Comparison of ENCODE assay signal across 21 cellular contexts in the genomic region with DNA sequence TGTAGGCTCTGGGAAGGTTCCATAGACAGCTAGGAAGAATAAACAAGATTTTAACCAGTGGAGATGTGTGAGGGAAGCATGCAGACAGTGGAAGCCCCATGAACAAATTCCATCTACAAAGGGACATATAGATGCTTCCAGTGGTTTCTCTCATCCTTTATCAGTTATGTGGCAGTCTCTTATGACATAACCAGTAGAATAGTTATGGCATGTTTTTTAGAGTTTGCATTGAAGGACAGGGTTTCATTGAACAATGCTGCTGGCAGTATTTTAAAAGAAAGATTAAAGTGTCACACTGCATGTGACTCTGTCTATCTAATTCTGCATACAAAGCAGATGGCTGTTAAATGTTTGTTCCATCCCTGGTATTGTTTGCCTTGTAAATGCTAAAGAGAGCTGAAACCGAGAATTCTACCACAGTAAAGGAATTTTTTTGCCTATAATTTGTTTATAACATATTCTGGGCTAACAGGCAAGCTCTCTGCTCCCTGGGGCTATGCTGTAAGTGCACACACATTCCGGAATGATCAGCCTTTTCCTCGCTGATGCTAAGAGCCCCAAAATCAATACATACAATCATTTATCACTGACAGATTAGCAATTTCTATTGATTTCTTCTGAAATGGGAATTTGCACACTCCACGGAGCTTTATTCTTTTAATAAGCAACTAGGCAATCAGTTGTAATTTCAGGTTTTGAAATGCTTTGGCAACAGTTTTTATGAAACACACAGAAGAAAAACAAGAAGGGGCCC.
DNase-seq lines count a peak whose midpoint lies in the region; ATAC-seq and TF ChIP-seq lines count a peak whose summit lies in the region.
"Had no signal": no experiment of that assay in that cellular context is flagged by ENCODE, and none has a peak within 500 bp of the region (broad histone marks: within the 10 kb centered on the region; RNA-seq: fewer than 3 reads in every experiment).

No MANE protein-coding gene starts in this region.

- 0 out of 2 replicates have a peak overlapping the region, but pooled peaks have one; percentile 72 for H3K4me2 ChIP-seq in GM23338

- H3K4me3 Mint-ChIP-seq in GM23338 (no peak overlapping the region), activated B cell treated with CpG ODN at 0.5 μM for 24 hours (no peak overlapping the region)
- no peak overlapping the region for H3K4me3 Mint-ChIP-seq in stimulated activated memory B cell treated with anti-CD40 and anti-IgM and Interleukin-4, amounts not matched to agents 10 μg/mL and 1 μg/mL and 100 μg/mL, for 72 hours
- H3K4me3 Mint-ChIP-seq: activated T-cell treated with anti-CD3 and anti-CD28 coated beads, Interleukin-2, amount 50 U/mL, for 4 hours; endodermal cell; T-helper 1 cell treated with Interleukin-12 subunit alpha and Interleukin-12 subunit beta and Interleukin-4 antibody, amounts not matched to agents 30 μg/mL and 1 μg/mL, for 36 hours had no signal

- H3K36me3 ChIP-seq in GM23338 (ENCODE audit: insufficient read depth), result no peaks in the 10 kb centered on the region
- H3K36me3 ChIP-seq: lower lobe of right lung, MG63, thyroid gland had no signal

- no peaks in the 10 kb centered on the region for H3K9me2 ChIP-seq in GM23338 (ENCODE audit: insufficient read depth)

- ATAC-seq in GM23338 (no peak), activated B cell treated with CpG ODN at 0.5 μM for 24 hours (ENCODE audit: low read depth) (no peak)
- ATAC-seq in stimulated activated memory B cell treated with anti-CD40 and anti-IgM and Interleukin-4, amounts not matched to agents 10 μg/mL and 1 μg/mL and 100 μg/mL, for 72 hours, result no peak
- ATAC-seq: activated T-cell treated with anti-CD3 and anti-CD28 coated beads, Interleukin-2, amount 50 U/mL, for 4 hours; lower lobe of right lung; stimulated activated naive CD8-positive, alpha-beta T cell treated with anti-CD3 and anti-CD28 coated beads, Interleukin-15, Interleukin-2, amounts not matched to agents 100 U/mL and 50 U/mL, for 24 hours had no signal

- H3K36me3 Mint-ChIP-seq in GM23338 (ENCODE audit: low read depth) (peaks cover 3% of the 10 kb centered on the region; the same call in 1 of the 3 replicates), activated B cell treated with CpG ODN at 0.5 μM for 24 hours (ENCODE audit: low read depth) (no peaks in the 10 kb centered on the region)
- no peaks in the 10 kb centered on the region for H3K36me3 Mint-ChIP-seq in stimulated activated memory B cell treated with anti-CD40 and anti-IgM and Interleukin-4, amounts not matched to agents 10 μg/mL and 1 μg/mL and 100 μg/mL, for 72 hours

- no peak overlapping the region for H2AFZ ChIP-seq in GM23338
- H2AFZ ChIP-seq: GM23248 had no signal

- no peaks in the 10 kb centered on the region for H3K27me3 ChIP-seq in GM23338 (ENCODE audit: insufficient read depth)
- H3K27me3 ChIP-seq: thyroid gland had no signal

- 0 out of 2 replicates have a peak, but pooled peaks cover 4% of the 10 kb centered on the region for H3F3A ChIP-seq in GM23338 (replicated peaks; ENCODE audit: low read depth)

- H3K27ac ChIP-seq in GM23338 (ENCODE audit: low read depth), result no peak overlapping the region
- H3K27ac ChIP-seq: coronary artery, GM23248, lower lobe of right lung, thyroid gland had no signal

- DNase-seq in GM23338 (ENCODE audit: low spot score) (no peak), activated B cell treated with CpG ODN at 0.5 μM for 24 hours (no peak), medulla oblongata (ENCODE audit: extremely low spot score) (peak; percentile 21), NCI-H69 (lab: John Stamatoyannopoulos, UW) (no peak), DMS 273 treated with DMSO at 0.1 percent for 48 hours (lab: John Stamatoyannopoulos, UW) (no peak), inferior parietal cortex (ENCODE audit: extremely low spot score) (no peak)
- DNase-seq in activated CD4-positive, alpha-beta T cell treated with anti-CD3 and anti-CD28 coated beads for 48 hours, result no peak
- DNase-seq: activated T-cell treated with anti-CD3 and anti-CD28 coated beads, Interleukin-2, amount 50 U/mL, for 4 hours; endodermal cell; GM23248; kidney; lower lobe of right lung; MG63; NCI-H1436 treated with DMSO at 0.1 percent for 48 hours; NCI-H510A; nucleus accumbens; stimulated activated naive CD8-positive, alpha-beta T cell treated with anti-CD3 and anti-CD28 coated beads, Interleukin-15, Interleukin-2, amounts not matched to agents 100 U/mL and 50 U/mL, for 24 hours; thyroid gland had no signal

- H3K79me2 ChIP-seq in GM23338 (replicated peaks; ENCODE audit: insufficient read depth), result no peaks in the 10 kb centered on the region

- POLR2A ChIA-PET in activated B cell treated with CpG ODN at 0.5 μM for 24 hours (lab: Charles Lee), result interaction anchor here (2.5 kb wide), 1 partner anchor 29 kb away, joined by 6 read pairs; no protein-coding TSS in a partner anchor

- intact Hi-C loops in activated B cell treated with CpG ODN at 0.5 μM for 24 hours (cut with micrococcal nuclease), result no loop called here

- CTCF ChIA-PET in activated B cell treated with CpG ODN at 0.5 μM for 24 hours (lab: Charles Lee), result no interaction called here

- no peaks in the 10 kb centered on the region for H3K9me3 Mint-ChIP-seq in GM23338
- H3K9me3 Mint-ChIP-seq in activated B cell treated with CpG ODN at 0.5 μM for 24 hours, result peaks cover 2% of the 10 kb centered on the region
- peaks cover 5% of the 10 kb centered on the region for H3K9me3 Mint-ChIP-seq in stimulated activated memory B cell treated with anti-CD40 and anti-IgM and Interleukin-4, amounts not matched to agents 10 μg/mL and 1 μg/mL and 100 μg/mL, for 72 hours
- H3K9me3 Mint-ChIP-seq: activated T-cell treated with anti-CD3 and anti-CD28 coated beads, Interleukin-2, amount 50 U/mL, for 4 hours; endodermal cell; T-helper 1 cell treated with Interleukin-12 subunit alpha and Interleukin-12 subunit beta and Interleukin-4 antibody, amounts not matched to agents 30 μg/mL and 1 μg/mL, for 36 hours had no signal

- H3K4me1 ChIP-seq in GM23338 (ENCODE audit: insufficient read depth), result peaks cover 41% of the 10 kb centered on the region

- H3K27me3 Mint-ChIP-seq in GM23338 (ENCODE audit: insufficient read depth, low read depth, poor library complexity), result no peaks in the 10 kb centered on the region
- no peaks in the 10 kb centered on the region for H3K27me3 Mint-ChIP-seq in activated B cell treated with CpG ODN at 0.5 μM for 24 hours
- H3K27me3 Mint-ChIP-seq in stimulated activated memory B cell treated with anti-CD40 and anti-IgM and Interleukin-4, amounts not matched to agents 10 μg/mL and 1 μg/mL and 100 μg/mL, for 72 hours, result no peaks in the 10 kb centered on the region

- no peak overlapping the region for H3K4me3 ChIP-seq in GM23338
- H3K4me3 ChIP-seq: coronary artery, GM23248, lower lobe of right lung, MG63, thyroid gland had no signal

- no peaks in the 10 kb centered on the region for H4K20me1 ChIP-seq in GM23338 (replicated peaks; ENCODE audit: insufficient read depth)

- H3K27ac Mint-ChIP-seq in GM23338 (no peak overlapping the region), activated B cell treated with CpG ODN at 0.5 μM for 24 hours (peak overlapping the region; percentile 50)
- H3K27ac Mint-ChIP-seq in stimulated activated memory B cell treated with anti-CD40 and anti-IgM and Interleukin-4, amounts not matched to agents 10 μg/mL and 1 μg/mL and 100 μg/mL, for 72 hours, result peak overlapping the region; percentile 98
- H3K27ac Mint-ChIP-seq: endodermal cell; T-helper 1 cell treated with Interleukin-12 subunit alpha and Interleukin-12 subunit beta and Interleukin-4 antibody, amounts not matched to agents 30 μg/mL and 1 μg/mL, for 36 hours had no signal

- no peak for TF ChIP-seq CTCF in GM23338 (conservative IDR thresholded peaks at IDR 0.05; ENCODE audit: low read depth in 2 of 2)
- TF ChIP-seq CTCF in activated B cell treated with CpG ODN at 0.5 μM for 24 hours (IDR thresholded peaks at IDR 0.05), result no peak

- peaks cover 38% of the 10 kb centered on the region for H3K4me1 Mint-ChIP-seq in GM23338
- H3K4me1 Mint-ChIP-seq in activated B cell treated with CpG ODN at 0.5 μM for 24 hours, result peaks cover 75% of the 10 kb centered on the region
- peaks cover 39% of the 10 kb centered on the region for H3K4me1 Mint-ChIP-seq in stimulated activated memory B cell treated with anti-CD40 and anti-IgM and Interleukin-4, amounts not matched to agents 10 μg/mL and 1 μg/mL and 100 μg/mL, for 72 hours

TF ChIP-seq in GM23338, 12 proteins besides CTCF, POLR2A, EP300 and RAD21 (continues in another document):
- no peak for TF ChIP-seq EZH2phosphoT487 (IDR thresholded peaks at IDR 0.05; ENCODE audit: unreplicated experiment)
- no peak for TF ChIP-seq POLR2AphosphoS5 (IDR thresholded peaks at IDR 0.05; ENCODE audit: low read depth)
- no peak for TF ChIP-seq ZNF331 (CRISPR knock-in tag; IDR thresholded peaks at IDR 0.05; ENCODE audit: low read depth)
- TF ChIP-seq, protein P1, sequence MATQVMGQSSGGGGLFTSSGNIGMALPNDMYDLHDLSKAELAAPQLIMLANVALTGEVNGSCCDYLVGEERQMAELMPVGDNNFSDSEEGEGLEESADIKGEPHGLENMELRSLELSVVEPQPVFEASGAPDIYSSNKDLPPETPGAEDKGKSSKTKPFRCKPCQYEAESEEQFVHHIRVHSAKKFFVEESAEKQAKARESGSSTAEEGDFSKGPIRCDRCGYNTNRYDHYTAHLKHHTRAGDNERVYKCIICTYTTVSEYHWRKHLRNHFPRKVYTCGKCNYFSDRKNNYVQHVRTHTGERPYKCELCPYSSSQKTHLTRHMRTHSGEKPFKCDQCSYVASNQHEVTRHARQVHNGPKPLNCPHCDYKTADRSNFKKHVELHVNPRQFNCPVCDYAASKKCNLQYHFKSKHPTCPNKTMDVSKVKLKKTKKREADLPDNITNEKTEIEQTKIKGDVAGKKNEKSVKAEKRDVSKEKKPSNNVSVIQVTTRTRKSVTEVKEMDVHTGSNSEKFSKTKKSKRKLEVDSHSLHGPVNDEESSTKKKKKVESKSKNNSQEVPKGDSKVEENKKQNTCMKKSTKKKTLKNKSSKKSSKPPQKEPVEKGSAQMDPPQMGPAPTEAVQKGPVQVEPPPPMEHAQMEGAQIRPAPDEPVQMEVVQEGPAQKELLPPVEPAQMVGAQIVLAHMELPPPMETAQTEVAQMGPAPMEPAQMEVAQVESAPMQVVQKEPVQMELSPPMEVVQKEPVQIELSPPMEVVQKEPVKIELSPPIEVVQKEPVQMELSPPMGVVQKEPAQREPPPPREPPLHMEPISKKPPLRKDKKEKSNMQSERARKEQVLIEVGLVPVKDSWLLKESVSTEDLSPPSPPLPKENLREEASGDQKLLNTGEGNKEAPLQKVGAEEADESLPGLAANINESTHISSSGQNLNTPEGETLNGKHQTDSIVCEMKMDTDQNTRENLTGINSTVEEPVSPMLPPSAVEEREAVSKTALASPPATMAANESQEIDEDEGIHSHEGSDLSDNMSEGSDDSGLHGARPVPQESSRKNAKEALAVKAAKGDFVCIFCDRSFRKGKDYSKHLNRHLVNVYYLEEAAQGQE (IDR thresholded peaks at IDR 0.05; ENCODE audit: unreplicated experiment), result no peak
